ENCODE assay signal across 1 cellular context in the genomic region with DNA sequence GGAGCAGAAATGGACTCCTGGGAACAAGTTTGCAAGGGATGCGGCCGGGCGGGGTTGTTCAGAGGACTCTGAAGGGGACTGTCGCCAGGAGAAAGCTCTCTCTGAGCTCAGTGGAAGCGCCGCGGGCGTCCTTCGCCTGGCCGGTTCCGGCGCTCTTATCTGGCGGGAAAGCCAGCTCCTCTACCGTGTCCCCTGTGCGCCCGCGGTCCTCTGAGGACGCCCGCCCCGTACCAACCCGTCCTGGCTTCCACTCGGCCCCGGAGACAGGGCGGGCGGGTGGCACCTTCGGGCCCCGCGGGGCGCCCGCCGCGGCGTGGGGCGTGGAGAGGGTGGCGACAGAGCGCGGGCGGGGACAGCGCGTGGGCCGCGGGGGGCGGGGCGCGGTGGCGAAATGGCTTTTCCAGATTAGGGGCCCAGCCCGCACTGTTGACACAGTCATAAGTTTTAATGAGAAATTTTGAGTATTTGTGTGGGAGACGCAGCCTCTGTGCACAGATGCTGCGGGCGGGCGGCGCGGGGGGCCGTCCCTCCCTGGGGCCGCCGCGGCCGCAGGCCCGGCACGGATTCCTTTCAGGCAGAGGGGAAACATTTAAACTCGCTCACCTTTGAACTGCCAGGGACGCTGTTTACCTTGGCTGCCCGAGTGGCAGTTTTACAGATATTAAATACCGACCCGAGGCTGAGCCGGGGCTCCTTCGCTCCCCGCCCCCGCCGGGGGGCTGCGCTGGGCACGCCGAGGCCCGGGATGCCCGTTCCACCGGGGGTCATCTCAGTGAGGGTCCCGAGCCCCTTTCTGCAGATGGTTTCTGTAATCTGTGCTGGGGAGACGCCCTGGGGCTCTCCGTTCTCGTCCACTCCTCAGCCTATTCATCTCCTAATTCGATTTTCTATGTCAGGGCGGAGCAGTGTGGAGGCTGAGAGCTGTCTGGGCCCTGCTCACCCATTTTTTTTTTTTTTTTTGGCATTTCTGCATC.
TF ChIP-seq lines count a peak whose summit lies in the region.

No MANE protein-coding gene starts in this region.

TF ChIP-seq in HEK293, 187 proteins besides CTCF, POLR2A, EP300 and RAD21 (continued from another document and continues in another):
- TF ChIP-seq, protein P1, sequence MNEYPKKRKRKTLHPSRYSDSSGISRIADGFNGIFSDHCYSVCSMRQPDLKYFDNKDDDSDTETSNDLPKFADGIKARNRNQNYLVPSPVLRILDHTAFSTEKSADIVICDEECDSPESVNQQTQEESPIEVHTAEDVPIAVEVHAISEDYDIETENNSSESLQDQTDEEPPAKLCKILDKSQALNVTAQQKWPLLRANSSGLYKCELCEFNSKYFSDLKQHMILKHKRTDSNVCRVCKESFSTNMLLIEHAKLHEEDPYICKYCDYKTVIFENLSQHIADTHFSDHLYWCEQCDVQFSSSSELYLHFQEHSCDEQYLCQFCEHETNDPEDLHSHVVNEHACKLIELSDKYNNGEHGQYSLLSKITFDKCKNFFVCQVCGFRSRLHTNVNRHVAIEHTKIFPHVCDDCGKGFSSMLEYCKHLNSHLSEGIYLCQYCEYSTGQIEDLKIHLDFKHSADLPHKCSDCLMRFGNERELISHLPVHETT (tag by site-specific recombination; IDR thresholded peaks at IDR 0.05): no peak
- no peak for TF ChIP-seq HOXD13 (CRISPR knock-in tag; IDR thresholded peaks at IDR 0.05; ENCODE audit: borderline replicate concordance)
- peak; percentile 64 for TF ChIP-seq ZNF341 (tag by site-specific recombination; IDR thresholded peaks at IDR 0.05; ENCODE audit: low read depth)
- peak; percentile 94 for TF ChIP-seq FEZF1 (tag by site-specific recombination; IDR thresholded peaks at IDR 0.05)
- TF ChIP-seq ZNF214 (tag by site-specific recombination; IDR thresholded peaks at IDR 0.05; ENCODE audit: borderline replicate concordance): no peak
- no peak for TF ChIP-seq SALL2 (tag by site-specific recombination; IDR thresholded peaks at IDR 0.05; ENCODE audit: borderline replicate concordance)
- TF ChIP-seq ZNF133 (tag by site-specific recombination; IDR thresholded peaks at IDR 0.05): no peak
- TF ChIP-seq ZNF10 (tag by site-specific recombination; IDR thresholded peaks at IDR 0.05): 0 out of 2 replicates have a peak, but pooled peaks have one; percentile 24
- TF ChIP-seq, protein P2, sequence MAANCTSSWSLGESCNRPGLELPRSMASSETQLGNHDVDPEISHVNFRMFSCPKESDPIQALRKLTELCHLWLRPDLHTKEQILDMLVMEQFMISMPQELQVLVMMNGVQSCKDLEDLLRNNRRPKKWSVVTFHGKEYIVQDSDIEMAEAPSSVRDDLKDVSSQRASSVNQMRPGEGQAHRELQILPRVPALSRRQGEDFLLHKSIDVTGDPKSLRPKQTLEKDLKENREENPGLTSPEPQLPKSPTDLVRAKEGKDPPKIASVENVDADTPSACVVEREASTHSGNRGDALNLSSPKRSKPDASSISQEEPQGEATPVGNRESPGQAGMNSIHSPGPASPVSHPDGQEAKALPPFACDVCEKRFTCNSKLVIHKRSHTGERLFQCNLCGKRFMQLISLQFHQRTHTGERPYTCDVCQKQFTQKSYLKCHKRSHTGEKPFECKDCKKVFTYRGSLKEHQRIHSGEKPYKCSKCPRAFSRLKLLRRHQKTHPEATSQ (tag by site-specific recombination; IDR thresholded peaks at IDR 0.05): no peak
- TF ChIP-seq, protein P3, sequence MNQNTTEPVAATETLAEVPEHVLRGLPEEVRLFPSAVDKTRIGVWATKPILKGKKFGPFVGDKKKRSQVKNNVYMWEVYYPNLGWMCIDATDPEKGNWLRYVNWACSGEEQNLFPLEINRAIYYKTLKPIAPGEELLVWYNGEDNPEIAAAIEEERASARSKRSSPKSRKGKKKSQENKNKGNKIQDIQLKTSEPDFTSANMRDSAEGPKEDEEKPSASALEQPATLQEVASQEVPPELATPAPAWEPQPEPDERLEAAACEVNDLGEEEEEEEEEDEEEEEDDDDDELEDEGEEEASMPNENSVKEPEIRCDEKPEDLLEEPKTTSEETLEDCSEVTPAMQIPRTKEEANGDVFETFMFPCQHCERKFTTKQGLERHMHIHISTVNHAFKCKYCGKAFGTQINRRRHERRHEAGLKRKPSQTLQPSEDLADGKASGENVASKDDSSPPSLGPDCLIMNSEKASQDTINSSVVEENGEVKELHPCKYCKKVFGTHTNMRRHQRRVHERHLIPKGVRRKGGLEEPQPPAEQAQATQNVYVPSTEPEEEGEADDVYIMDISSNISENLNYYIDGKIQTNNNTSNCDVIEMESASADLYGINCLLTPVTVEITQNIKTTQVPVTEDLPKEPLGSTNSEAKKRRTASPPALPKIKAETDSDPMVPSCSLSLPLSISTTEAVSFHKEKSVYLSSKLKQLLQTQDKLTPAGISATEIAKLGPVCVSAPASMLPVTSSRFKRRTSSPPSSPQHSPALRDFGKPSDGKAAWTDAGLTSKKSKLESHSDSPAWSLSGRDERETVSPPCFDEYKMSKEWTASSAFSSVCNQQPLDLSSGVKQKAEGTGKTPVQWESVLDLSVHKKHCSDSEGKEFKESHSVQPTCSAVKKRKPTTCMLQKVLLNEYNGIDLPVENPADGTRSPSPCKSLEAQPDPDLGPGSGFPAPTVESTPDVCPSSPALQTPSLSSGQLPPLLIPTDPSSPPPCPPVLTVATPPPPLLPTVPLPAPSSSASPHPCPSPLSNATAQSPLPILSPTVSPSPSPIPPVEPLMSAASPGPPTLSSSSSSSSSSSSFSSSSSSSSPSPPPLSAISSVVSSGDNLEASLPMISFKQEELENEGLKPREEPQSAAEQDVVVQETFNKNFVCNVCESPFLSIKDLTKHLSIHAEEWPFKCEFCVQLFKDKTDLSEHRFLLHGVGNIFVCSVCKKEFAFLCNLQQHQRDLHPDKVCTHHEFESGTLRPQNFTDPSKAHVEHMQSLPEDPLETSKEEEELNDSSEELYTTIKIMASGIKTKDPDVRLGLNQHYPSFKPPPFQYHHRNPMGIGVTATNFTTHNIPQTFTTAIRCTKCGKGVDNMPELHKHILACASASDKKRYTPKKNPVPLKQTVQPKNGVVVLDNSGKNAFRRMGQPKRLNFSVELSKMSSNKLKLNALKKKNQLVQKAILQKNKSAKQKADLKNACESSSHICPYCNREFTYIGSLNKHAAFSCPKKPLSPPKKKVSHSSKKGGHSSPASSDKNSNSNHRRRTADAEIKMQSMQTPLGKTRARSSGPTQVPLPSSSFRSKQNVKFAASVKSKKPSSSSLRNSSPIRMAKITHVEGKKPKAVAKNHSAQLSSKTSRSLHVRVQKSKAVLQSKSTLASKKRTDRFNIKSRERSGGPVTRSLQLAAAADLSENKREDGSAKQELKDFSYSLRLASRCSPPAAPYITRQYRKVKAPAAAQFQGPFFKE (tag by site-specific recombination; IDR thresholded peaks at IDR 0.05; ENCODE audit: borderline replicate concordance): no peak
- TF ChIP-seq, protein P4, sequence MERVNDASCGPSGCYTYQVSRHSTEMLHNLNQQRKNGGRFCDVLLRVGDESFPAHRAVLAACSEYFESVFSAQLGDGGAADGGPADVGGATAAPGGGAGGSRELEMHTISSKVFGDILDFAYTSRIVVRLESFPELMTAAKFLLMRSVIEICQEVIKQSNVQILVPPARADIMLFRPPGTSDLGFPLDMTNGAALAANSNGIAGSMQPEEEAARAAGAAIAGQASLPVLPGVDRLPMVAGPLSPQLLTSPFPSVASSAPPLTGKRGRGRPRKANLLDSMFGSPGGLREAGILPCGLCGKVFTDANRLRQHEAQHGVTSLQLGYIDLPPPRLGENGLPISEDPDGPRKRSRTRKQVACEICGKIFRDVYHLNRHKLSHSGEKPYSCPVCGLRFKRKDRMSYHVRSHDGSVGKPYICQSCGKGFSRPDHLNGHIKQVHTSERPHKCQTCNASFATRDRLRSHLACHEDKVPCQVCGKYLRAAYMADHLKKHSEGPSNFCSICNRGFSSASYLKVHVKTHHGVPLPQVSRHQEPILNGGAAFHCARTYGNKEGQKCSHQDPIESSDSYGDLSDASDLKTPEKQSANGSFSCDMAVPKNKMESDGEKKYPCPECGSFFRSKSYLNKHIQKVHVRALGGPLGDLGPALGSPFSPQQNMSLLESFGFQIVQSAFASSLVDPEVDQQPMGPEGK (tag by site-specific recombination; IDR thresholded peaks at IDR 0.05): peak; percentile 54
- TF ChIP-seq KLF9 (tag by site-specific recombination; IDR thresholded peaks at IDR 0.05; ENCODE audit: low read depth): peak; percentile 59
- TF ChIP-seq ZSCAN23 (tag by site-specific recombination; IDR thresholded peaks at IDR 0.05): no peak
- no peak for TF ChIP-seq ZFP3 (tag by site-specific recombination; IDR thresholded peaks at IDR 0.05; ENCODE audit: low read depth)
- peak; percentile 67 for TF ChIP-seq ZNF335 (tag by site-specific recombination; conservative IDR thresholded peaks at IDR 0.05)
- TF ChIP-seq ZNF473 (tag by site-specific recombination; IDR thresholded peaks at IDR 0.05): no peak
- TF ChIP-seq ZNF404 (tag by site-specific recombination; IDR thresholded peaks at IDR 0.05): no peak
- no peak for TF ChIP-seq ZNF266 (tag by site-specific recombination; IDR thresholded peaks at IDR 0.05; ENCODE audit: low read depth)
- TF ChIP-seq ZNF48 (tag by site-specific recombination; IDR thresholded peaks at IDR 0.05): no peak
- TF ChIP-seq, protein P5, sequence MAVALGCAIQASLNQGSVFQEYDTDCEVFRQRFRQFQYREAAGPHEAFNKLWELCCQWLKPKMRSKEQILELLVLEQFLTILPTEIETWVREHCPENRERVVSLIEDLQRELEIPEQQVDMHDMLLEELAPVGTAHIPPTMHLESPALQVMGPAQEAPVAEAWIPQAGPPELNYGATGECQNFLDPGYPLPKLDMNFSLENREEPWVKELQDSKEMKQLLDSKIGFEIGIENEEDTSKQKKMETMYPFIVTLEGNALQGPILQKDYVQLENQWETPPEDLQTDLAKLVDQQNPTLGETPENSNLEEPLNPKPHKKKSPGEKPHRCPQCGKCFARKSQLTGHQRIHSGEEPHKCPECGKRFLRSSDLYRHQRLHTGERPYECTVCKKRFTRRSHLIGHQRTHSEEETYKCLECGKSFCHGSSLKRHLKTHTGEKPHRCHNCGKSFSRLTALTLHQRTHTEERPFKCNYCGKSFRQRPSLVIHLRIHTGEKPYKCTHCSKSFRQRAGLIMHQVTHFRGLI (tag by site-specific recombination; IDR thresholded peaks at IDR 0.05): no peak
- TF ChIP-seq ZNF138 (tag by site-specific recombination; IDR thresholded peaks at IDR 0.05; ENCODE audit: borderline replicate concordance): no peak
- TF ChIP-seq ZNF596 (tag by site-specific recombination; IDR thresholded peaks at IDR 0.05): peak; percentile 59
- TF ChIP-seq, protein P6, sequence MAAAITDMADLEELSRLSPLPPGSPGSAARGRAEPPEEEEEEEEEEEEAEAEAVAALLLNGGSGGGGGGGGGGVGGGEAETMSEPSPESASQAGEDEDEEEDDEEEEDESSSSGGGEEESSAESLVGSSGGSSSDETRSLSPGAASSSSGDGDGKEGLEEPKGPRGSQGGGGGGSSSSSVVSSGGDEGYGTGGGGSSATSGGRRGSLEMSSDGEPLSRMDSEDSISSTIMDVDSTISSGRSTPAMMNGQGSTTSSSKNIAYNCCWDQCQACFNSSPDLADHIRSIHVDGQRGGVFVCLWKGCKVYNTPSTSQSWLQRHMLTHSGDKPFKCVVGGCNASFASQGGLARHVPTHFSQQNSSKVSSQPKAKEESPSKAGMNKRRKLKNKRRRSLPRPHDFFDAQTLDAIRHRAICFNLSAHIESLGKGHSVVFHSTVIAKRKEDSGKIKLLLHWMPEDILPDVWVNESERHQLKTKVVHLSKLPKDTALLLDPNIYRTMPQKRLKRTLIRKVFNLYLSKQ (tag by site-specific recombination; IDR thresholded peaks at IDR 0.05; ENCODE audit: borderline replicate concordance): no peak
- TF ChIP-seq ZNF391 (tag by site-specific recombination; IDR thresholded peaks at IDR 0.05; ENCODE audit: borderline replicate concordance, low read depth): no peak
- no peak for TF ChIP-seq HOXA7 (CRISPR knock-in tag; IDR thresholded peaks at IDR 0.05; ENCODE audit: borderline replicate concordance)
- no peak for TF ChIP-seq REPIN1 (tag by site-specific recombination; IDR thresholded peaks at IDR 0.05; ENCODE audit: low read depth)
- TF ChIP-seq ZFP69B (tag by site-specific recombination; IDR thresholded peaks at IDR 0.05): 0 out of 2 replicates have a peak, but pooled peaks have one; percentile 28
- 0 out of 2 replicates have a peak, but pooled peaks have one; percentile 54 for TF ChIP-seq ZNF660 (tag by site-specific recombination; IDR thresholded peaks at IDR 0.05)
- no peak for TF ChIP-seq ZNF654 (tag by site-specific recombination; IDR thresholded peaks at IDR 0.05; ENCODE audit: low read depth)
- TF ChIP-seq BCL11B (tag by site-specific recombination; IDR thresholded peaks at IDR 0.05; ENCODE audit: low read depth): no peak
- TF ChIP-seq ZNF202 (tag by site-specific recombination; IDR thresholded peaks at IDR 0.05; ENCODE audit: borderline replicate concordance): no peak
- TF ChIP-seq MEIS1 (CRISPR knock-in tag; IDR thresholded peaks at IDR 0.05; ENCODE audit: borderline replicate concordance): no peak
- TF ChIP-seq ZNF792 (tag by site-specific recombination; IDR thresholded peaks at IDR 0.05): no peak
- no peak for TF ChIP-seq HOXC10 (CRISPR knock-in tag; IDR thresholded peaks at IDR 0.05)
- TF ChIP-seq ZNF169 (tag by site-specific recombination; IDR thresholded peaks at IDR 0.05): no peak
- TF ChIP-seq, protein P7, sequence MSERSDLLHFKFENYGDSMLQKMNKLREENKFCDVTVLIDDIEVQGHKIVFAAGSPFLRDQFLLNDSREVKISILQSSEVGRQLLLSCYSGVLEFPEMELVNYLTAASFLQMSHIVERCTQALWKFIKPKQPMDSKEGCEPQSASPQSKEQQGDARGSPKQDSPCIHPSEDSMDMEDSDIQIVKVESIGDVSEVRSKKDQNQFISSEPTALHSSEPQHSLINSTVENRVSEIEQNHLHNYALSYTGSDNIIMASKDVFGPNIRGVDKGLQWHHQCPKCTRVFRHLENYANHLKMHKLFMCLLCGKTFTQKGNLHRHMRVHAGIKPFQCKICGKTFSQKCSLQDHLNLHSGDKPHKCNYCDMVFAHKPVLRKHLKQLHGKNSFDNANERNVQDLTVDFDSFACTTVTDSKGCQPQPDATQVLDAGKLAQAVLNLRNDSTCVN (tag by site-specific recombination; optimal IDR thresholded peaks at IDR 0.05): peak; percentile 53
- peak; percentile 91 for TF ChIP-seq ZNF843 (tag by site-specific recombination; IDR thresholded peaks at IDR 0.05)
- TF ChIP-seq ZNF664 (tag by site-specific recombination; IDR thresholded peaks at IDR 0.05): no peak
- TF ChIP-seq ZNF571 (tag by site-specific recombination; IDR thresholded peaks at IDR 0.05): no peak
- TF ChIP-seq, protein P8, sequence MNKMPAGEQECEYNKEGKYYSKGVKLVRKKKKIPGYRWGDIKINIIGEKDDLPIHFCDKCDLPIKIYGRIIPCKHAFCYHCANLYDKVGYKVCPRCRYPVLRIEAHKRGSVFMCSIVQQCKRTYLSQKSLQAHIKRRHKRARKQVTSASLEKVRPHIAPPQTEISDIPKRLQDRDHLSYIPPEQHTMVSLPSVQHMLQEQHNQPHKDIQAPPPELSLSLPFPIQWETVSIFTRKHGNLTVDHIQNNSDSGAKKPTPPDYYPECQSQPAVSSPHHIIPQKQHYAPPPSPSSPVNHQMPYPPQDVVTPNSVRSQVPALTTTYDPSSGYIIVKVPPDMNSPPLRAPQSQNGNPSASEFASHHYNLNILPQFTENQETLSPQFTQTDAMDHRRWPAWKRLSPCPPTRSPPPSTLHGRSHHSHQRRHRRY (tag by site-specific recombination; IDR thresholded peaks at IDR 0.05): no peak; the same call in 1 of the 2 replicates
- TF ChIP-seq ZNF132 (tag by site-specific recombination; IDR thresholded peaks at IDR 0.05; ENCODE audit: borderline replicate concordance): no peak
- no peak for TF ChIP-seq ZNF114 (tag by site-specific recombination; IDR thresholded peaks at IDR 0.05)
- TF ChIP-seq GLI4 (tag by site-specific recombination; IDR thresholded peaks at IDR 0.05): no peak
- no peak for TF ChIP-seq ZNF621 (tag by site-specific recombination; IDR thresholded peaks at IDR 0.05)
- no peak for TF ChIP-seq ZNF670 (tag by site-specific recombination; IDR thresholded peaks at IDR 0.05; ENCODE audit: low read depth)
- TF ChIP-seq TCF7L2 (IDR thresholded peaks at IDR 0.05; ENCODE audit: borderline replicate concordance, low read depth, low read length): peak; percentile 79; the same call in 1 of the 2 replicates
